ENCODE assay signal across 16 cellular contexts in genomic region chr14:73773441-73774243, GRCh38. TPM values are rescaled to one million over a fixed set of nuclear protein-coding genes. Genes with fewer than 3 reads are reported as not detected.
DNase-seq lines count a peak whose midpoint lies in the region; ATAC-seq and TF ChIP-seq lines count a peak whose summit lies in the region.
"Had no signal": no experiment of that assay in that cellular context is flagged by ENCODE, and none has a peak within 500 bp of the region (broad histone marks: within the 10 kb centered on the region; RNA-seq: fewer than 3 reads in every experiment).

No MANE protein-coding gene starts in this region.

- intact Hi-C loops in activated B cell treated with CpG ODN at 0.5 μM for 24 hours (cut with micrococcal nuclease) = no loop called here

- no peaks in the 10 kb centered on the region for H3K36me3 ChIP-seq in thoracic aorta

- peaks cover 2% of the 10 kb centered on the region for H3K36me3 Mint-ChIP-seq in activated T-cell treated with anti-CD3 and anti-CD28 coated beads, Interleukin-2, amount 50 U/mL, for 24 hours (ENCODE audit: low read depth)
- H3K36me3 Mint-ChIP-seq in activated B cell treated with CpG ODN at 0.5 μM for 24 hours (ENCODE audit: low read depth) (no peaks in the 10 kb centered on the region), memory B cell (peaks cover 3% of the 10 kb centered on the region)

- H3K4me1 Mint-ChIP-seq in activated T-cell treated with anti-CD3 and anti-CD28 coated beads, Interleukin-2, amount 50 U/mL, for 24 hours (ENCODE audit: low read depth) = peaks cover 88% of the 10 kb centered on the region
- H3K4me1 Mint-ChIP-seq in activated B cell treated with CpG ODN at 0.5 μM for 24 hours (peaks cover 91% of the 10 kb centered on the region), memory B cell (peaks cover 69% of the 10 kb centered on the region)

- no peaks in the 10 kb centered on the region for H3K27me3 Mint-ChIP-seq in activated T-cell treated with anti-CD3 and anti-CD28 coated beads, Interleukin-2, amount 50 U/mL, for 24 hours
- no peaks in the 10 kb centered on the region for H3K27me3 Mint-ChIP-seq in activated B cell treated with CpG ODN at 0.5 μM for 24 hours
- no peaks in the 10 kb centered on the region for H3K27me3 Mint-ChIP-seq in memory B cell

- POLR2A ChIA-PET in activated B cell treated with CpG ODN at 0.5 μM for 24 hours (lab: Charles Lee) = interaction anchor here (1.1 to 12.7 kb wide), 4 partner anchors 9 to 32 kb away, joined by 3 to 493 read pairs (median 64); a partner anchor contains a TSS

- peaks cover 51 to 75% of the 10 kb centered on the region in 2 donors for H3K4me1 ChIP-seq in thoracic aorta (ENCODE audit: control insufficient read depth in 1 of 2, low read depth in 2 of 2)

- no peaks in the 10 kb centered on the region for H3K27me3 ChIP-seq in thoracic aorta (replicated peaks; ENCODE audit: insufficient read depth)
- H3K27me3 ChIP-seq: upper lobe of left lung had no signal

- peak overlapping the region; percentile 62 to 74 for H3K27ac ChIP-seq in thoracic aorta
- H3K27ac ChIP-seq: SK-N-MC had no signal

- no peaks in the 10 kb centered on the region for H3K9me3 Mint-ChIP-seq in activated T-cell treated with anti-CD3 and anti-CD28 coated beads, Interleukin-2, amount 50 U/mL, for 24 hours
- no peaks in the 10 kb centered on the region for H3K9me3 Mint-ChIP-seq in activated B cell treated with CpG ODN at 0.5 μM for 24 hours
- H3K9me3 Mint-ChIP-seq in memory B cell = no peaks in the 10 kb centered on the region

- TF ChIP-seq CTCF in activated B cell treated with CpG ODN at 0.5 μM for 24 hours (IDR thresholded peaks at IDR 0.05) (no peak), thoracic aorta (IDR thresholded peaks at IDR 0.05) (no peak)

- peak overlapping the region; percentile 82 for H3K27ac Mint-ChIP-seq in activated T-cell treated with anti-CD3 and anti-CD28 coated beads, Interleukin-2, amount 50 U/mL, for 24 hours
- H3K27ac Mint-ChIP-seq in activated B cell treated with CpG ODN at 0.5 μM for 24 hours (peak overlapping the region; percentile 95), memory B cell (peak overlapping the region; percentile 97)

- H3K4me3 Mint-ChIP-seq in activated T-cell treated with anti-CD3 and anti-CD28 coated beads, Interleukin-2, amount 50 U/mL, for 24 hours = no peak overlapping the region
- H3K4me3 Mint-ChIP-seq in activated B cell treated with CpG ODN at 0.5 μM for 24 hours (no peak overlapping the region), memory B cell (peak overlapping the region; percentile 4)

- H3K4me3 ChIP-seq in thoracic aorta = no peak overlapping the region
- H3K4me3 ChIP-seq: coronary artery, SK-N-MC, upper lobe of left lung had no signal

- no peaks in the 10 kb centered on the region for H3K9me3 ChIP-seq in thoracic aorta
- H3K9me3 ChIP-seq: upper lobe of left lung had no signal

- CTCF ChIA-PET in activated B cell treated with CpG ODN at 0.5 μM for 24 hours (lab: Charles Lee) = interaction anchor here (1.7 to 4.0 kb wide), 3 partner anchors 16 to 45 kb away, joined by 4 to 39 read pairs (median 27); a partner anchor contains a TSS

- DNase-seq in activated T-cell treated with anti-CD3 and anti-CD28 coated beads, Interleukin-2, amount 50 U/mL, for 24 hours = peak; percentile 26
- DNase-seq in activated T-cell treated with anti-CD3 and anti-CD28 coated beads, Interleukin-2, amount 50 U/mL, for 48 hours = no peak
- DNase-seq in activated B cell treated with CpG ODN at 0.5 μM for 24 hours (no peak), memory B cell (ENCODE audit: low spot score in 2 of 2) (no peak), thoracic aorta (ENCODE audit: low spot score) (no peak), dermis blood vessel endothelial cell (no peak)
- DNase-seq: ACHN; activated CD4-positive, alpha-beta T cell treated with anti-CD3 and anti-CD28 coated beads for 48 hours; DMS53; HCEC 1CT; islet precursor cell; upper lobe of left lung had no signal

- ATAC-seq in activated B cell treated with CpG ODN at 0.5 μM for 24 hours (ENCODE audit: low read depth) (no peak), memory B cell (ENCODE audit: low read depth) (no peak), thoracic aorta (ENCODE audit: insufficient number of reproducible peaks, low FRiP score, low read depth) (no peak), GM19463 (IDR thresholded peaks at IDR 0.05; ENCODE audit: unreplicated experiment) (no peak), HG02981 (IDR thresholded peaks at IDR 0.05; ENCODE audit: unreplicated experiment) (no peak)

RNA-seq across cellular contexts. Expression of gene PNMA1, which starts 59.5 kb away (rescaled TPM):
- total RNA-seq in activated B cell treated with CpG ODN at 0.5 μM for 24 hours (19.9 and 22.2 TPM in 2 replicates), thoracic aorta (10 to 100 TPM; 27.3 to 37.4 TPM), dermis blood vessel endothelial cell (15.7 and 38.0 TPM in 2 replicates)
